In genomic region chr2:11534746-11535484, GRCh38 we compare ENCODE assay signal across 1 cellular context.
TF ChIP-seq lines count a peak whose summit lies in the region.

No MANE protein-coding gene starts in this region.

TF ChIP-seq in HepG2, 621 proteins besides CTCF, POLR2A, EP300 and RAD21 (continued from another document):
- no peak for TF ChIP-seq ZSCAN12 (CRISPR knock-in tag; IDR thresholded peaks at IDR 0.05)
- TF ChIP-seq HNF4A (CRISPR knock-in tag; IDR thresholded peaks at IDR 0.05): 0 out of 2 replicates have a peak, but pooled peaks have one; percentile 16
- no peak for TF ChIP-seq HHEX (CRISPR knock-in tag; IDR thresholded peaks at IDR 0.05)
- TF ChIP-seq ZNF484 (CRISPR knock-in tag; IDR thresholded peaks at IDR 0.05; ENCODE audit: borderline replicate concordance, low read depth): no peak
- no peak for TF ChIP-seq PCBP1 (IDR thresholded peaks at IDR 0.05; ENCODE audit: borderline replicate concordance, low read depth, low read length)
- 0 out of 2 replicates have a peak, but pooled peaks have one; percentile 20 for TF ChIP-seq FOXA3 (CRISPR knock-in tag; IDR thresholded peaks at IDR 0.05)
- peak; percentile 33 for TF ChIP-seq STAG1 (CRISPR knock-in tag; IDR thresholded peaks at IDR 0.05)
- peak; percentile 52 for TF ChIP-seq XRCC5 (optimal IDR thresholded peaks at IDR 0.05; ENCODE audit: low read length)
- TF ChIP-seq FOXK1 (CRISPR knock-in tag; IDR thresholded peaks at IDR 0.05; ENCODE audit: borderline replicate concordance, low read depth): 0 out of 2 replicates have a peak, but pooled peaks have one; percentile 16
- TF ChIP-seq ZNF234 (CRISPR knock-in tag; conservative IDR thresholded peaks at IDR 0.05): no peak
